Comparison of ENCODE assay signal across 16 cellular contexts in the genomic region with DNA sequence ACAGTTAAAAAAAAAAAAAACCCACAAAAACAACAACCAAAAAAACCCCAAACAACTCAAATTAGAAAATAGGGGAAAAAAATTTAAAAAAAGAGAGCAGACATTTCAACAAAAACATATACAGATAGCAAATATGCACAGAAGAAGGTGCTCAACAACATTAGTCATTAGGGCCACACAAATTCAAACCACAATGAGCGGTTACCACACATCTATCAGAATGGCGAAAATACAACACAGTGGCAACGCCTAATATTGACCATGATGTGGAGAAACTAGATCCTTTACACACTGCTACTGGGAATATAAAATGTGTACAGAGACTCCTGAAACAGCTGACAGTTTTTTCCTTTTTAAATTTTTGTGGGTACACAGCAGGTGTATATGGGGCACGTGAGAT. TPM values are rescaled to one million over a fixed set of nuclear protein-coding genes. Genes with fewer than 3 reads are reported as not detected.
DNase-seq lines count a peak whose midpoint lies in the region; ATAC-seq and TF ChIP-seq lines count a peak whose summit lies in the region.
"Had no signal": no experiment of that assay in that cellular context is flagged by ENCODE, and none has a peak within 500 bp of the region (broad histone marks: within the 10 kb centered on the region; RNA-seq: fewer than 3 reads in every experiment).

No MANE protein-coding gene starts in this region.

- no peaks in the 10 kb centered on the region for H3K9me3 ChIP-seq in RWPE2 (ENCODE audit: severe bottlenecking)
- H3K9me3 ChIP-seq in spleen = no peaks in the 10 kb centered on the region
- H3K9me3 ChIP-seq: gastroesophageal sphincter, SK-N-SH had no signal

- 60 to 81% (median 72%) methylated on average over 4 of the region's 4 CpGs for WGBS in spleen, 5 donors

- TF ChIP-seq POLR2A in spleen (IDR thresholded peaks at IDR 0.05) = no peak

- intact Hi-C loops in dendritic cell treated with granulocyte-macrophage colony-stimulating factor and Interleukin-4, amounts not matched to agents 40 ng/mL and 50 ng/mL, for 4 days (cut with micrococcal nuclease) = no loop called here
- intact Hi-C loops in spleen (cut with DNase I; ENCODE audit: low total_unique reads) = no loop called here

- H3K27ac ChIP-seq in RWPE2 (ENCODE audit: poor library complexity, severe bottlenecking) (peak overlapping the region; percentile 56), spleen (peak overlapping the region in 6 of 8 donors; percentile 17 to 88 (median 76))
- H3K27ac ChIP-seq: gastroesophageal sphincter had no signal

- H3K27ac Mint-ChIP-seq in activated naive CD8-positive, alpha-beta T cell = peak overlapping the region; percentile 6
- H3K27ac Mint-ChIP-seq in activated naive CD8-positive, alpha-beta T cell treated with anti-CD3 and anti-CD28 coated beads, Interleukin-2, amount 50 U/mL, for 24 hours = no peak overlapping the region
- H3K27ac Mint-ChIP-seq in dendritic cell treated with granulocyte-macrophage colony-stimulating factor and Interleukin-4, amounts not matched to agents 40 ng/mL and 50 ng/mL, for 4 days = peak overlapping the region; percentile 89

- peaks cover 22% of the 10 kb centered on the region for H3K4me1 Mint-ChIP-seq in activated naive CD8-positive, alpha-beta T cell (ENCODE audit: low read depth)
- H3K4me1 Mint-ChIP-seq in activated naive CD8-positive, alpha-beta T cell treated with anti-CD3 and anti-CD28 coated beads, Interleukin-2, amount 50 U/mL, for 24 hours = peaks cover 33% of the 10 kb centered on the region
- H3K4me1 Mint-ChIP-seq in dendritic cell treated with granulocyte-macrophage colony-stimulating factor and Interleukin-4, amounts not matched to agents 40 ng/mL and 50 ng/mL, for 4 days (ENCODE audit: low read depth) = peaks cover 50% of the 10 kb centered on the region
- H3K4me1 Mint-ChIP-seq: neural crest cell had no signal

- H3K27me3 Mint-ChIP-seq in activated naive CD8-positive, alpha-beta T cell = no peaks in the 10 kb centered on the region
- H3K27me3 Mint-ChIP-seq in activated naive CD8-positive, alpha-beta T cell treated with anti-CD3 and anti-CD28 coated beads, Interleukin-2, amount 50 U/mL, for 24 hours = no peaks in the 10 kb centered on the region
- H3K27me3 Mint-ChIP-seq in dendritic cell treated with granulocyte-macrophage colony-stimulating factor and Interleukin-4, amounts not matched to agents 40 ng/mL and 50 ng/mL, for 4 days = no peaks in the 10 kb centered on the region

- no peak for DNase-seq in activated naive CD8-positive, alpha-beta T cell treated with anti-CD3 and anti-CD28 coated beads, Interleukin-2, amount 50 U/mL, for 24 hours
- DNase-seq in RWPE2 (ENCODE audit: low spot score) = no peak
- DNase-seq in spleen = no peak
- DNase-seq: HFFc6, SK-N-SH had no signal

- H3K4me3 ChIP-seq in RWPE2 (ENCODE audit: severe bottlenecking) (no peak overlapping the region), spleen (no peak overlapping the region)
- H3K4me3 ChIP-seq: gastroesophageal sphincter, K562 had no signal

- no peaks in the 10 kb centered on the region for H3K27me3 ChIP-seq in RWPE2 (ENCODE audit: insufficient read depth, poor library complexity, severe bottlenecking)
- no peaks in the 10 kb centered on the region for H3K27me3 ChIP-seq in spleen (replicated peaks in 1 of 7)
- H3K27me3 ChIP-seq: gastroesophageal sphincter had no signal

- H3K36me3 ChIP-seq in RWPE2 (ENCODE audit: low read depth) = peaks cover 63% of the 10 kb centered on the region
- H3K36me3 ChIP-seq in spleen = peaks cover 2 to 88% (median 48%) of the 10 kb centered on the region in 6 donors

- no peak for ATAC-seq in activated naive CD8-positive, alpha-beta T cell treated with anti-CD3 and anti-CD28 coated beads, Interleukin-2, amount 50 U/mL, for 24 hours
- ATAC-seq in RWPE2 (ENCODE audit: low read depth) = no peak
- ATAC-seq in GM21381 (IDR thresholded peaks at IDR 0.05; ENCODE audit: unreplicated experiment) = no peak
- no peak for ATAC-seq in HG02840 (IDR thresholded peaks at IDR 0.05; ENCODE audit: low FRiP score, unreplicated experiment)
- no peak for ATAC-seq in SK-N-SH treated with all-trans-retinoic acid at 6 μM for 48 hours
- ATAC-seq: gastroesophageal sphincter, K562 had no signal

- H3K9me3 Mint-ChIP-seq in activated naive CD8-positive, alpha-beta T cell (ENCODE audit: low read depth) = no peaks in the 10 kb centered on the region
- no peaks in the 10 kb centered on the region for H3K9me3 Mint-ChIP-seq in activated naive CD8-positive, alpha-beta T cell treated with anti-CD3 and anti-CD28 coated beads, Interleukin-2, amount 50 U/mL, for 24 hours
- no peaks in the 10 kb centered on the region for H3K9me3 Mint-ChIP-seq in dendritic cell treated with granulocyte-macrophage colony-stimulating factor and Interleukin-4, amounts not matched to agents 40 ng/mL and 50 ng/mL, for 4 days
- H3K9me3 Mint-ChIP-seq: HFFc6, neural crest cell had no signal

- peaks cover 18% of the 10 kb centered on the region for H3K36me3 Mint-ChIP-seq in activated naive CD8-positive, alpha-beta T cell
- peaks cover 67% of the 10 kb centered on the region for H3K36me3 Mint-ChIP-seq in activated naive CD8-positive, alpha-beta T cell treated with anti-CD3 and anti-CD28 coated beads, Interleukin-2, amount 50 U/mL, for 24 hours (ENCODE audit: low read depth)
- peaks cover 53% of the 10 kb centered on the region for H3K36me3 Mint-ChIP-seq in dendritic cell treated with granulocyte-macrophage colony-stimulating factor and Interleukin-4, amounts not matched to agents 40 ng/mL and 50 ng/mL, for 4 days (ENCODE audit: low read depth)

- H3K4me1 ChIP-seq in RWPE2 (ENCODE audit: insufficient read depth, poor library complexity, severe bottlenecking) (peaks cover 7% of the 10 kb centered on the region), spleen (peaks cover 0 to 27% (median 0%) of the 10 kb centered on the region in 6 donors)
- H3K4me1 ChIP-seq: gastroesophageal sphincter had no signal

- H3K4me3 Mint-ChIP-seq in activated naive CD8-positive, alpha-beta T cell = no peak overlapping the region
- no peak overlapping the region for H3K4me3 Mint-ChIP-seq in activated naive CD8-positive, alpha-beta T cell treated with anti-CD3 and anti-CD28 coated beads, Interleukin-2, amount 50 U/mL, for 24 hours
- no peak overlapping the region for H3K4me3 Mint-ChIP-seq in dendritic cell treated with granulocyte-macrophage colony-stimulating factor and Interleukin-4, amounts not matched to agents 40 ng/mL and 50 ng/mL, for 4 days
- H3K4me3 Mint-ChIP-seq: HFFc6, neural crest cell had no signal

- TF ChIP-seq CTCF in RWPE2 (IDR thresholded peaks at IDR 0.05; ENCODE audit: poor library complexity, severe bottlenecking) = no peak
- no peak for TF ChIP-seq CTCF in spleen (IDR thresholded peaks at IDR 0.05 in 8 of 11, conservative IDR thresholded peaks at IDR 0.05 in 3 of 11)

TF ChIP-seq in SK-N-SH treated with all-trans-retinoic acid at 6 μM for 48 hours, 23 proteins besides CTCF, POLR2A, EP300 and RAD21 (continues in another document):
- TF ChIP-seq, protein P1, sequence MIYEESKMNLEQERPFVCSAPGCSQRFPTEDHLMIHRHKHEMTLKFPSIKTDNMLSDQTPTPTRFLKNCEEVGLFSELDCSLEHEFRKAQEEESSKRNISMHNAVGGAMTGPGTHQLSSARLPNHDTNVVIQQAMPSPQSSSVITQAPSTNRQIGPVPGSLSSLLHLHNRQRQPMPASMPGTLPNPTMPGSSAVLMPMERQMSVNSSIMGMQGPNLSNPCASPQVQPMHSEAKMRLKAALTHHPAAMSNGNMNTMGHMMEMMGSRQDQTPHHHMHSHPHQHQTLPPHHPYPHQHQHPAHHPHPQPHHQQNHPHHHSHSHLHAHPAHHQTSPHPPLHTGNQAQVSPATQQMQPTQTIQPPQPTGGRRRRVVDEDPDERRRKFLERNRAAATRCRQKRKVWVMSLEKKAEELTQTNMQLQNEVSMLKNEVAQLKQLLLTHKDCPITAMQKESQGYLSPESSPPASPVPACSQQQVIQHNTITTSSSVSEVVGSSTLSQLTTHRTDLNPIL (CRISPR knock-in tag; IDR thresholded peaks at IDR 0.05; ENCODE audit: low read depth) = no peak
- TF ChIP-seq, protein P2, sequence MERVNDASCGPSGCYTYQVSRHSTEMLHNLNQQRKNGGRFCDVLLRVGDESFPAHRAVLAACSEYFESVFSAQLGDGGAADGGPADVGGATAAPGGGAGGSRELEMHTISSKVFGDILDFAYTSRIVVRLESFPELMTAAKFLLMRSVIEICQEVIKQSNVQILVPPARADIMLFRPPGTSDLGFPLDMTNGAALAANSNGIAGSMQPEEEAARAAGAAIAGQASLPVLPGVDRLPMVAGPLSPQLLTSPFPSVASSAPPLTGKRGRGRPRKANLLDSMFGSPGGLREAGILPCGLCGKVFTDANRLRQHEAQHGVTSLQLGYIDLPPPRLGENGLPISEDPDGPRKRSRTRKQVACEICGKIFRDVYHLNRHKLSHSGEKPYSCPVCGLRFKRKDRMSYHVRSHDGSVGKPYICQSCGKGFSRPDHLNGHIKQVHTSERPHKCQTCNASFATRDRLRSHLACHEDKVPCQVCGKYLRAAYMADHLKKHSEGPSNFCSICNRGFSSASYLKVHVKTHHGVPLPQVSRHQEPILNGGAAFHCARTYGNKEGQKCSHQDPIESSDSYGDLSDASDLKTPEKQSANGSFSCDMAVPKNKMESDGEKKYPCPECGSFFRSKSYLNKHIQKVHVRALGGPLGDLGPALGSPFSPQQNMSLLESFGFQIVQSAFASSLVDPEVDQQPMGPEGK (CRISPR knock-in tag; IDR thresholded peaks at IDR 0.05; ENCODE audit: borderline replicate concordance) = no peak
- TF ChIP-seq ZNF8 (CRISPR knock-in tag; IDR thresholded peaks at IDR 0.05) = no peak
- TF ChIP-seq ZNF70 (CRISPR knock-in tag; IDR thresholded peaks at IDR 0.05) = no peak
- no peak for TF ChIP-seq TCF4 (CRISPR knock-in tag; IDR thresholded peaks at IDR 0.05; ENCODE audit: borderline replicate concordance)
- TF ChIP-seq, protein P3, sequence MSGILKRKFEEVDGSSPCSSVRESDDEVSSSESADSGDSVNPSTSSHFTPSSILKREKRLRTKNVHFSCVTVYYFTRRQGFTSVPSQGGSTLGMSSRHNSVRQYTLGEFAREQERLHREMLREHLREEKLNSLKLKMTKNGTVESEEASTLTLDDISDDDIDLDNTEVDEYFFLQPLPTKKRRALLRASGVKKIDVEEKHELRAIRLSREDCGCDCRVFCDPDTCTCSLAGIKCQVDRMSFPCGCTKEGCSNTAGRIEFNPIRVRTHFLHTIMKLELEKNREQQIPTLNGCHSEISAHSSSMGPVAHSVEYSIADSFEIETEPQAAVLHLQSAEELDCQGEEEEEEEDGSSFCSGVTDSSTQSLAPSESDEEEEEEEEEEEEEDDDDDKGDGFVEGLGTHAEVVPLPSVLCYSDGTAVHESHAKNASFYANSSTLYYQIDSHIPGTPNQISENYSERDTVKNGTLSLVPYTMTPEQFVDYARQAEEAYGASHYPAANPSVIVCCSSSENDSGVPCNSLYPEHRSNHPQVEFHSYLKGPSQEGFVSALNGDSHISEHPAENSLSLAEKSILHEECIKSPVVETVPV (CRISPR knock-in tag; IDR thresholded peaks at IDR 0.05) = no peak
- TF ChIP-seq ZC3H10 (CRISPR knock-in tag; IDR thresholded peaks at IDR 0.05) = no peak

RNA-seq across cellular contexts. Expression of a gene that starts 19.4 kb away (rescaled TPM):
- 10 to 100 TPM; 16.7 to 29.3 (median 23.3) TPM for total RNA-seq in spleen
- polyA plus RNA-seq in spleen = 10 to 100 TPM; 13.5 to 24.6 (median 19.3) TPM

RNA-seq across cellular contexts. Expression of a gene that starts 19.5 kb away (rescaled TPM):
- total RNA-seq in spleen = 10 to 100 TPM in 6 of 7 donors, 1 to 10 TPM in 1; 5.6 to 25.4 (median 12.0) TPM
- polyA plus RNA-seq in spleen = 1 to 10 TPM; 2.7 to 5.1 (median 4.8) TPM

RNA-seq across cellular contexts. Expression of a gene that starts 22.5 kb away (rescaled TPM):
- total RNA-seq in spleen = 10 to 100 TPM; 16.3 to 25.6 (median 21.0) TPM
- polyA plus RNA-seq in spleen = 10 to 100 TPM; 19.0 to 25.5 (median 23.3) TPM

RNA-seq across cellular contexts. Expression of a gene that starts 43.8 kb away (rescaled TPM):
- total RNA-seq in spleen = not detected
- polyA plus RNA-seq in spleen = not detected
- total RNA-seq: gastroesophageal sphincter, HFFc6, K562, lung microvascular endothelial cell, NCI-H460, OCI-LY7 had no signal
- polyA plus RNA-seq: K562, SK-N-SH had no signal
